12 cellular contexts compared by ENCODE assay signal in genomic region chr9:137117269-137117731, GRCh38. TPM values are rescaled to one million over a fixed set of nuclear protein-coding genes. Genes with fewer than 3 reads are reported as not detected.
"Had no signal": no experiment of that assay in that cellular context is flagged by ENCODE, and none has a peak within 500 bp of the region (broad histone marks: within the 10 kb centered on the region; RNA-seq: fewer than 3 reads in every experiment).

No MANE protein-coding gene starts in this region.

- ATAC-seq: gastroesophageal sphincter, pancreas had no signal

- H3K27me3 ChIP-seq: gastroesophageal sphincter, pancreas, tibial nerve, vagina had no signal

- H3K9me3 Mint-ChIP-seq: neural crest cell had no signal

- H3K4me1 Mint-ChIP-seq: neural crest cell had no signal

- H3K4me3 ChIP-seq: gastroesophageal sphincter, pancreas, skin epidermis, tibial nerve, vagina had no signal

- DNase-seq: activated CD4-positive, alpha-beta T cell treated with anti-CD3 and anti-CD28 coated beads for 48 hours; activated naive CD4-positive, alpha-beta T cell treated with Interleukin-2 at 50 U/mL for 16 hours; cortex of kidney; effector memory CD4-positive, alpha-beta T cell; left cardiac atrium; T-helper 1 cell had no signal

- H3K27ac ChIP-seq: gastroesophageal sphincter, pancreas, skin epidermis, tibial nerve, vagina had no signal

- H3K9me3 ChIP-seq: gastroesophageal sphincter, pancreas, tibial nerve, vagina had no signal

RNA-seq across cellular contexts. Expression of gene GRIN1, which starts 21.7 kb away (rescaled TPM):
- total RNA-seq: left cardiac atrium had no signal
